ENCODE assay signal across 3 cellular contexts in the genomic region with DNA sequence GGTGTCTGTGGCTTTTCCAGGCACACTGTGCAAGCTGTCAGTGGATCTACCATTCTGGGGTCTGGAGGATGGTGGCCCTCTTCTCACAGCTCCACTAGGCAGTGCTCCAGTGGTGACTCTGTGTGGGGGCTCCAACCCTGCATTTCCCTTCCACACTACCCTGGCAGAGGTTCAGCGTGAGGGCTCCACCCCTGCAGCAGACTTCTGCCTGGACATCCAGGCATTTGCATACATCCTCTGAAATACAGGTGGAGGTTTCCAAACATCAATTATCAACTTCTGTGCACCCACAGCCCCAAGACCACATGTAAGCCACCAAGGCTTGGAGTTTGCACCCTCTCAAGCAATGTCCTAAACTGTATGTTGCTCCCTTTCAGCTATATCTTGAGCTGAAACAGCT.
A peak's percentile ranks its signal among the peaks of the same experiment; 100 is the strongest.
TF ChIP-seq lines count a peak whose summit lies in the region.

No MANE protein-coding gene starts in this region.

TF ChIP-seq in HEK293, 187 proteins besides CTCF, POLR2A, EP300 and RAD21:
- TF ChIP-seq SETDB1 (IDR thresholded peaks at IDR 0.05; ENCODE audit: insufficient read length, low read length) = peak; percentile 79
TF ChIP-seq in HEK293: peak in this region for 1; not testable (repeated sequence) for 186.

TF ChIP-seq in GM12878, 131 proteins besides CTCF, POLR2A, EP300 and RAD21:
- TF ChIP-seq CBX5 (IDR thresholded peaks at IDR 0.05; ENCODE audit: low read depth) = 0 out of 2 replicates have a peak, but pooled peaks have one; percentile 45

TF ChIP-seq in K562, 482 proteins besides CTCF, POLR2A, EP300 and RAD21:
- peak; percentile 77; the same call in 1 of the 2 replicates for TF ChIP-seq CBX5 (IDR thresholded peaks at IDR 0.05; ENCODE audit: borderline replicate concordance, low read depth)
- TF ChIP-seq ZFP36 (IDR thresholded peaks at IDR 0.05; ENCODE audit: low read depth, low read length, partially characterized antibody) = peak; percentile 36
